Comparison of ENCODE assay signal across 9 cellular contexts in the genomic region with DNA sequence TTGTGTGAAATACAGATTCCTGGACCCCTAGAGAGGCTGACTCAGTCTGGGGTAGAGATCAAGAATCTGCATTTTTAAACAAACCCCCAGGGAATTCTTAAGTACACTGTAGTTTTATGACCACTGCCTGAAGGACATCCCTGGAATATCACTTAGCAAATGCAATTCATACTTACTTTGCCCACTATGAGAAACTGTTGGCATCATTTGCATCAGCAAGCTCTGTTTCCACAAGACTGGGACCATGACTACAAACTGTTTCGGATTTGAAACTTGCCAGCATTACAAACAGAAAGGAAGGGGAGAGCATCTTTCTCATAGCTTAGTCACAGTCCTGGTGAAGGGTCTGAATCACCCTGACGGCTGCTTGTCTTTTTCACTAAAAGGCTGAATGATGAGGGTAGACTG.
DNase-seq lines count a peak whose midpoint lies in the region; ATAC-seq, FAIRE-seq and TF ChIP-seq lines count a peak whose summit lies in the region.
"Had no signal": no experiment of that assay in that cellular context is flagged by ENCODE, and none has a peak within 500 bp of the region (broad histone marks: within the 10 kb centered on the region; RNA-seq: fewer than 3 reads in every experiment).

No MANE protein-coding gene starts in this region.

- TF ChIP-seq POLR2A in GM12892 (IDR thresholded peaks at IDR 0.05; ENCODE audit: low read depth, low read length), result no peak

- H3K36me3 ChIP-seq in lung (ENCODE audit: control insufficient read depth in 2 of 2, insufficient read depth in 2 of 2, low read length in 2 of 2), result no peaks in the 10 kb centered on the region

- no peak for TF ChIP-seq CTCF in AG09309 (IDR thresholded peaks at IDR 0.05; ENCODE audit: control insufficient read depth, insufficient read depth, low read depth, low read length, missing control alignments)
- TF ChIP-seq CTCF in lung (IDR thresholded peaks at IDR 0.05; ENCODE audit: control extremely low read depth, extremely low read depth), result no peak

- no peaks in the 10 kb centered on the region for H3K27me3 ChIP-seq in lung (ENCODE audit: control insufficient read depth, insufficient read depth)

- H3K4me3 ChIP-seq in AG09309 (ENCODE audit: control insufficient read depth, low read depth, low read length), result no peak overlapping the region; the same call in 1 of the 2 replicates
- no peak overlapping the region for H3K4me3 ChIP-seq in lung

- H3K4me1 ChIP-seq in lung (ENCODE audit: control insufficient read depth in 2 of 2, insufficient read depth in 2 of 2, low read length in 2 of 2), result peaks cover 2 to 18% of the 10 kb centered on the region in 2 donors

- ATAC-seq in HG02571 (IDR thresholded peaks at IDR 0.05; ENCODE audit: unreplicated experiment) (peak; percentile 46), lung (ENCODE audit: insufficient read depth, low FRiP score) (peak; percentile 70), GM18858 (IDR thresholded peaks at IDR 0.05; ENCODE audit: unreplicated experiment) (no peak)

- no peaks in the 10 kb centered on the region for H3K9me3 ChIP-seq in lung (ENCODE audit: control insufficient read depth in 2 of 2, insufficient read depth in 1 of 2, low read length in 1 of 2)

- DNase-seq in AG09309 (ENCODE audit: low read depth), result peak; percentile 83
- peak; percentile 8 for DNase-seq in activated T-helper 9 cell treated with anti-CD3 and anti-CD28 coated beads, Interleukin-2, amount 50 U/mL, for 16 hours (ENCODE audit: low read depth)
- no peak for DNase-seq in lung (ENCODE audit: low spot score)
- no peak for DNase-seq in GM12892 (ENCODE audit: insufficient read length)
- DNase-seq in NCI-H146 treated with DMSO at 0.1 percent for 48 hours (lab: John Stamatoyannopoulos, UW; ENCODE audit: unreplicated experiment), result no peak
- no peak for DNase-seq in SW480 (ENCODE audit: low spot score)
- DNase-seq: activated B cell treated with CpG ODN at 0.5 μM for 24 hours had no signal

- no peak for FAIRE-seq in GM12892 (lab: Jason Lieb, UNC)

- 51 to 87% methylated on average over 2 of the region's 2 CpGs for WGBS in lung, 2 donors

- H3K27ac ChIP-seq in lung (ENCODE audit: low read depth in 1 of 2, low read length in 1 of 2), result no peak overlapping the region

Comparison
In these comparisons a context has a peak if more than half of its experiments do, and no peak if none do; other contexts are left out.
1. DNase-seq: peak in AG09309 (single experiment) and activated T-helper 9 cell treated with anti-CD3 and anti-CD28 coated beads, Interleukin-2, amount 50 U/mL, for 16 hours (single experiment); none in lung (single experiment), GM12892 (single experiment), NCI-H146 treated with DMSO at 0.1 percent for 48 hours (single experiment) and SW480 (single experiment).